Comparison of ENCODE assay signal across 9 cellular contexts in the genomic region with DNA sequence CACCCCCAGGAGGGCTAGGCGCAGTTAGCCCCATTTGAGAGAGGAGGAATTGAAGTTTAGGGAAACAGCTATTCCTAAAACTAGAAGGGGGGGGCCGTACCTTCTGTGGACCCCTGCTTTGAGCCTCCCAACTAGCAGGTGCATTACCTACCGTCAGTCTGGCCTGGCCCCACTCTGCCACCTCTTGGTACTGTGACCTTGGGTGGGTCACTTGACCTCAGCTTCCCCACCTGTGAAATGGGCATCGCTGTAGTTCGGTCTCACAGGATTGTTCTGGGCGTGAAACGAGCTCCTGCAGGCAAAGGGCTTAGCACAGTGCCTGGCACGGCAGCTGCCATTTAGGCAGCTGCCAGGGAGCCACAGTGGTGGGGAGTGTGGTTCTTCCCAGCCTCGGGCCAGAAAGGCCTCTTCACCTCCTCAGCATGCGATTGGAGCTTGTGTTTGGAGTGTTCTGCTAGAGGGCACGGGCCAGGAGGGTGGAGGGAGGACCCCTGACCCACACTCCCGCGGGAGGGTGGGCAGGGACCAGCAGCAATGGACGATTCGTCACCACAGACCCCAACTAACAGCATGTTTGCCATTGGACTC. TPM values are rescaled to one million over a fixed set of nuclear protein-coding genes. Genes with fewer than 3 reads are reported as not detected.
DNase-seq lines count a peak whose midpoint lies in the region; ATAC-seq and TF ChIP-seq lines count a peak whose summit lies in the region.
"Had no signal": no experiment of that assay in that cellular context is flagged by ENCODE, and none has a peak within 500 bp of the region (broad histone marks: within the 10 kb centered on the region; RNA-seq: fewer than 3 reads in every experiment).

No MANE protein-coding gene starts in this region.

- peak overlapping the region; percentile 39 for H3K27ac ChIP-seq in brain microvascular endothelial cell
- H3K27ac ChIP-seq in mesenchymal stem cell (ENCODE audit: low read length, poor library complexity, severe bottlenecking): peak overlapping the region; percentile 80
- peak overlapping the region in 7 of 8 donors; percentile 63 to 88 (median 80) for H3K27ac ChIP-seq in spleen

- in situ Hi-C loops in brain microvascular endothelial cell (cut with HindIII; ENCODE audit: low pct_ligation_motif_present, low sequenced_read_pairs): no loop called here

- no peak for TF ChIP-seq POLR2A in spleen (IDR thresholded peaks at IDR 0.05)

- H3K4me1 ChIP-seq in mesenchymal stem cell (ENCODE audit: control insufficient read depth, insufficient read depth, low read depth, low read length) (peaks cover 63% of the 10 kb centered on the region), spleen (peaks cover 39 to 76% (median 66%) of the 10 kb centered on the region in 6 donors)

- peak overlapping the region; percentile 49 for H2AK5ac ChIP-seq in mesenchymal stem cell (ENCODE audit: low read length, severe bottlenecking)

- DNase-seq in Calu3 (no peak), brain microvascular endothelial cell (no peak), mesenchymal stem cell (no peak), spleen (no peak), NCI-H2227 treated with DMSO at 0.1 percent for 48 hours (lab: John Stamatoyannopoulos, UW) (no peak), NCI-H774 (lab: John Stamatoyannopoulos, UW) (no peak)
- DNase-seq in stimulated activated naive CD4-positive, alpha-beta T cell treated with Interleukin-2 at 50 U/mL for 16 hours (lab: John Stamatoyannopoulos, UW): no peak
- DNase-seq: NCI-H2171 had no signal

- intact Hi-C loops in Calu3 (cut with micrococcal nuclease; ENCODE audit: unreplicated experiment): no loop called here
- intact Hi-C loops in spleen (cut with DNase I; ENCODE audit: low total_unique reads): no loop called here

- no peaks in the 10 kb centered on the region for H3K9me3 Mint-ChIP-seq in Calu3 (ENCODE audit: low read depth, unreplicated experiment)

- H3K4me1 Mint-ChIP-seq in Calu3 (ENCODE audit: low read depth, unreplicated experiment): peaks cover 21% of the 10 kb centered on the region

- ATAC-seq in GM21367 (IDR thresholded peaks at IDR 0.05; ENCODE audit: unreplicated experiment): no peak

- no peak overlapping the region for H2BK120ac ChIP-seq in mesenchymal stem cell (ENCODE audit: low read depth, low read length)

- H3K27me3 Mint-ChIP-seq in Calu3 (ENCODE audit: unreplicated experiment): no peaks in the 10 kb centered on the region

- H3K18ac ChIP-seq in mesenchymal stem cell (ENCODE audit: low read depth in 1 of 2, low read length in 2 of 2): no peak overlapping the region

- H3K27me3 ChIP-seq in brain microvascular endothelial cell (replicated peaks) (no peaks in the 10 kb centered on the region), mesenchymal stem cell (ENCODE audit: control insufficient read depth in 1 of 2, insufficient read depth in 1 of 2, low read length in 2 of 2) (no peaks in the 10 kb centered on the region), spleen (replicated peaks in 1 of 7) (no peaks in the 10 kb centered on the region)

- H3K9me3 ChIP-seq in mesenchymal stem cell (ENCODE audit: control insufficient read depth, low read length): no peaks in the 10 kb centered on the region
- no peaks in the 10 kb centered on the region for H3K9me3 ChIP-seq in spleen

- H3K36me3 ChIP-seq in brain microvascular endothelial cell (replicated peaks): peaks cover 99% of the 10 kb centered on the region
- peaks cover 87 to 90% of the 10 kb centered on the region in 2 experiments for H3K36me3 ChIP-seq in mesenchymal stem cell (ENCODE audit: control insufficient read depth in 1 of 2, insufficient read depth in 2 of 2, low read depth in 1 of 2, low read length in 2 of 2)
- H3K36me3 ChIP-seq in spleen: peaks cover 7 to 100% (median 98%) of the 10 kb centered on the region in 6 donors

- no peak overlapping the region for H4K8ac ChIP-seq in mesenchymal stem cell (ENCODE audit: low read length)

- no peak overlapping the region for H2BK5ac ChIP-seq in mesenchymal stem cell (ENCODE audit: low read depth, low read length, poor library complexity, severe bottlenecking)

- H3K4me3 ChIP-seq in brain microvascular endothelial cell (ENCODE audit: low read depth, low read length) (no peak overlapping the region), mesenchymal stem cell (ENCODE audit: insufficient read depth in 1 of 2, low read depth in 1 of 2, low read length in 2 of 2) (no peak overlapping the region), spleen (no peak overlapping the region)

- no TSS peak for BruUV-seq in Calu3 (replicated peaks; lab: Mats Ljungman, UMichigan)

- H3K4ac ChIP-seq in mesenchymal stem cell (ENCODE audit: low read depth in 1 of 2, low read length in 2 of 2): no peak overlapping the region

- peak overlapping the region in 1 of 2 experiments; percentile 8 for H2BK12ac ChIP-seq in mesenchymal stem cell (ENCODE audit: low read length in 2 of 2)

- H3K9ac ChIP-seq in mesenchymal stem cell (ENCODE audit: low read length): peak overlapping the region; percentile 35

- H3K27ac Mint-ChIP-seq in Calu3 (ENCODE audit: unreplicated experiment): peak overlapping the region; percentile 30

- no peak overlapping the region for H3K4me3 Mint-ChIP-seq in Calu3 (ENCODE audit: low read depth, unreplicated experiment)

- CTCF ChIA-PET in Calu3 (lab: Charles Lee): no interaction called here

- H3K23ac ChIP-seq in mesenchymal stem cell (ENCODE audit: low read length in 2 of 2): no peak overlapping the region

- no peak overlapping the region for H3K14ac ChIP-seq in mesenchymal stem cell (ENCODE audit: low read length in 2 of 2)

- H2AFZ ChIP-seq in mesenchymal stem cell (ENCODE audit: low read depth, low read length): no peak overlapping the region

- WGBS in mesenchymal stem cell: 89% methylated on average over 9 of the region's 15 CpGs
- 78 to 90% (median 84%) methylated on average over 10 to 15 of the region's 15 CpGs for WGBS in spleen, 5 donors

- no peak overlapping the region for H3K4me2 ChIP-seq in mesenchymal stem cell (ENCODE audit: low read length, poor library complexity, severe bottlenecking)

- H4K91ac ChIP-seq in mesenchymal stem cell (ENCODE audit: low read length): peak overlapping the region; percentile 37

- TF ChIP-seq CTCF in Calu3 (IDR thresholded peaks at IDR 0.05; ENCODE audit: unreplicated experiment) (no peak), brain microvascular endothelial cell (IDR thresholded peaks at IDR 0.05; ENCODE audit: low read depth, low read length, missing control alignments) (no peak), spleen (IDR thresholded peaks at IDR 0.05 in 8 of 11, conservative IDR thresholded peaks at IDR 0.05 in 3 of 11) (no peak)

- H3K79me1 ChIP-seq in mesenchymal stem cell (replicated peaks; ENCODE audit: low read length, poor library complexity, severe bottlenecking): peaks cover 8% of the 10 kb centered on the region

- peaks cover 100% of the 10 kb centered on the region for H3K36me3 Mint-ChIP-seq in Calu3 (ENCODE audit: insufficient read depth, unreplicated experiment)

- H2BK15ac ChIP-seq in mesenchymal stem cell (ENCODE audit: low read depth, poor library complexity, severe bottlenecking): peak overlapping the region; percentile 0

RNA-seq across cellular contexts. Expression of a gene that starts 32.0 kb away (rescaled TPM):
- total RNA-seq in Calu3 (2022) (14.5 and 14.7 TPM in 2 replicates), spleen (10 to 100 TPM in 5 of 7 donors, 1 to 10 TPM in 2; 9.0 to 25.6 (median 12.6) TPM)
- 1.6 TPM for polyA plus RNA-seq in mesenchymal stem cell (2013, experiment 1 of 2)
- polyA plus RNA-seq in mesenchymal stem cell (2013, experiment 2 of 2): 1.5 TPM
- 10 to 100 TPM; 15.2 to 33.3 (median 29.1) TPM for polyA plus RNA-seq in spleen
